In genomic region chr4:54232151-54232688, GRCh38 we compare ENCODE assay signal across 9 cellular contexts. TPM values are rescaled to one million over a fixed set of nuclear protein-coding genes. Genes with fewer than 3 reads are reported as not detected.
DNase-seq lines count a peak whose midpoint lies in the region; ATAC-seq, FAIRE-seq and TF ChIP-seq lines count a peak whose summit lies in the region.
"Had no signal": no experiment of that assay in that cellular context is flagged by ENCODE, and none has a peak within 500 bp of the region (broad histone marks: within the 10 kb centered on the region; RNA-seq: fewer than 3 reads in every experiment).

No MANE protein-coding gene starts in this region.

- H3K36me3 Mint-ChIP-seq in astrocyte (ENCODE audit: low read depth, unreplicated experiment), result no peaks in the 10 kb centered on the region

- TF ChIP-seq CTCF in astrocyte (IDR thresholded peaks at IDR 0.05; ENCODE audit: insufficient read depth, low read depth, low read length) (no peak), keratinocyte (optimal IDR thresholded peaks at IDR 0.05 in 1 of 3, IDR thresholded peaks at IDR 0.05 in 1 of 3, conservative IDR thresholded peaks at IDR 0.05 in 1 of 3; ENCODE audit: extremely low read depth in 1 of 3, insufficient read depth in 2 of 3, low read length in 3 of 3) (no peak)

- H3K27ac Mint-ChIP-seq in astrocyte (ENCODE audit: unreplicated experiment), result no peak overlapping the region
- no peak overlapping the region for H3K27ac Mint-ChIP-seq in stimulated activated naive CD8-positive, alpha-beta T cell treated with anti-CD3 and anti-CD28 coated beads, Interleukin-15, amount 100 ng/mL, for 72 hours

- H3K9ac ChIP-seq in astrocyte (ENCODE audit: low read length) (peak overlapping the region; percentile 69), keratinocyte (ENCODE audit: control insufficient read depth, extremely low read depth, insufficient read depth, low read length) (no peak overlapping the region)

- peak overlapping the region; percentile 92 for H3K4me2 ChIP-seq in astrocyte (ENCODE audit: low read length)
- H3K4me2 ChIP-seq in keratinocyte (ENCODE audit: control insufficient read depth, extremely low read depth, insufficient read depth, low read depth, low read length), result peak overlapping the region; percentile 71

- dilution Hi-C loops in keratinocyte (cut with MboI; ENCODE audit: extremely low pct_ligation_motif_present, low sequenced_read_pairs), result no loop called here

- peaks cover 59% of the 10 kb centered on the region for H3K79me2 ChIP-seq in astrocyte (ENCODE audit: insufficient read depth, low read length)
- H3K79me2 ChIP-seq in keratinocyte (ENCODE audit: control insufficient read depth, insufficient read depth, low read length), result no peaks in the 10 kb centered on the region

- H3K4me1 Mint-ChIP-seq in astrocyte (ENCODE audit: low read depth, unreplicated experiment), result peaks cover 13% of the 10 kb centered on the region
- H3K4me1 Mint-ChIP-seq in stimulated activated naive CD8-positive, alpha-beta T cell treated with anti-CD3 and anti-CD28 coated beads, Interleukin-15, amount 100 ng/mL, for 72 hours, result peaks cover 66% of the 10 kb centered on the region

- H4K20me1 ChIP-seq in astrocyte (ENCODE audit: insufficient read depth, low read length), result peaks cover 17% of the 10 kb centered on the region
- H4K20me1 ChIP-seq in keratinocyte (ENCODE audit: control insufficient read depth, extremely low read depth, insufficient read depth, low read length), result no peaks in the 10 kb centered on the region

- H3K9me1 ChIP-seq in keratinocyte (ENCODE audit: control insufficient read depth, extremely low read depth, insufficient read depth, low read length), result no peaks in the 10 kb centered on the region

- peaks cover 7% of the 10 kb centered on the region for H3K27me3 ChIP-seq in astrocyte (ENCODE audit: insufficient read depth, low read length)
- H3K27me3 ChIP-seq in keratinocyte (ENCODE audit: control insufficient read depth, extremely low read depth, insufficient read depth, low read length), result peaks cover 56% of the 10 kb centered on the region

- H3K27me3 Mint-ChIP-seq in astrocyte (ENCODE audit: low read depth, unreplicated experiment), result peaks cover 31% of the 10 kb centered on the region
- peaks cover 91% of the 10 kb centered on the region for H3K27me3 Mint-ChIP-seq in stimulated activated naive CD8-positive, alpha-beta T cell treated with anti-CD3 and anti-CD28 coated beads, Interleukin-15, amount 100 ng/mL, for 72 hours

- H3K36me3 ChIP-seq in astrocyte (ENCODE audit: insufficient read depth, low read length) (no peaks in the 10 kb centered on the region), keratinocyte (ENCODE audit: control insufficient read depth in 2 of 2, extremely low read depth in 1 of 2, insufficient read depth in 2 of 2, low read length in 2 of 2) (no peaks in the 10 kb centered on the region)

- H2AFZ ChIP-seq in astrocyte (ENCODE audit: low read depth, low read length), result peak overlapping the region; percentile 69
- no peak overlapping the region for H2AFZ ChIP-seq in keratinocyte (ENCODE audit: control insufficient read depth, low read length)

- DNase-seq in NCI-H1417 (lab: John Stamatoyannopoulos, UW) (peak in 2 of 3 experiments; percentile 35 to 38), NCI-H1417 treated with DMSO at 0.1 percent for 48 hours (lab: John Stamatoyannopoulos, UW) (no peak), astrocyte (ENCODE audit: low read depth) (peak; percentile 21), keratinocyte (ENCODE audit: low read depth, low spot score) (no peak), NCI-H187 (lab: John Stamatoyannopoulos, UW) (no peak)
- DNase-seq in stimulated activated naive CD8-positive, alpha-beta T cell treated with anti-CD3 and anti-CD28 coated beads, Interleukin-15, amount 100 ng/mL, for 72 hours, result peak; percentile 12 to 16
- no peak for DNase-seq in activated effector memory CD4-positive, alpha-beta T cell treated with anti-CD3 and anti-CD28 coated beads, Interleukin-2, amount 50 U/mL, for 16 hours

- H3K9me3 Mint-ChIP-seq in astrocyte (ENCODE audit: unreplicated experiment), result no peaks in the 10 kb centered on the region
- H3K9me3 Mint-ChIP-seq in stimulated activated naive CD8-positive, alpha-beta T cell treated with anti-CD3 and anti-CD28 coated beads, Interleukin-15, amount 100 ng/mL, for 72 hours, result no peaks in the 10 kb centered on the region

- no peak for ATAC-seq in stimulated activated naive CD8-positive, alpha-beta T cell treated with anti-CD3 and anti-CD28 coated beads, Interleukin-15, amount 100 ng/mL, for 72 hours
- ATAC-seq in GM21619 (IDR thresholded peaks at IDR 0.05; ENCODE audit: unreplicated experiment), result no peak

- FAIRE-seq in astrocyte (lab: Jason Lieb, UNC) (no peak), keratinocyte (lab: Jason Lieb, UNC) (no peak)
- FAIRE-seq: H54 had no signal

- peak overlapping the region; percentile 85 for H3K4me3 Mint-ChIP-seq in astrocyte (ENCODE audit: unreplicated experiment)
- H3K4me3 Mint-ChIP-seq in stimulated activated naive CD8-positive, alpha-beta T cell treated with anti-CD3 and anti-CD28 coated beads, Interleukin-15, amount 100 ng/mL, for 72 hours, result peak overlapping the region; percentile 81 to 90

- H3K4me1 ChIP-seq in astrocyte (ENCODE audit: insufficient read depth, low read length), result peaks cover 50% of the 10 kb centered on the region
- peaks cover 33% of the 10 kb centered on the region for H3K4me1 ChIP-seq in keratinocyte (ENCODE audit: control insufficient read depth, extremely low read depth, insufficient read depth, low read length)

- H3K9me3 ChIP-seq in astrocyte (ENCODE audit: insufficient read depth, low read depth, low read length), result no peaks in the 10 kb centered on the region
- H3K9me3 ChIP-seq in keratinocyte (ENCODE audit: control insufficient read depth, low read depth, low read length), result no peaks in the 10 kb centered on the region

- H3K27ac ChIP-seq in astrocyte (ENCODE audit: low read depth, low read length), result peak overlapping the region; percentile 31
- no peak overlapping the region for H3K27ac ChIP-seq in keratinocyte (ENCODE audit: control insufficient read depth, insufficient read depth, low read length)

- peak overlapping the region; percentile 69 for H3K4me3 ChIP-seq in astrocyte (ENCODE audit: insufficient read depth, low read depth, low read length)
- H3K4me3 ChIP-seq in keratinocyte (ENCODE audit: control insufficient read depth in 2 of 3, extremely low read depth in 1 of 3, insufficient read depth in 2 of 3, low read depth in 1 of 3, low read length in 3 of 3), result peak overlapping the region in 2 of 3 experiments; percentile 40 to 49

RNA-seq across cellular contexts. Expression of gene PDGFRA, which starts 3.1 kb away (rescaled TPM):
- 9.2 and 12.6 TPM in 2 replicates for total RNA-seq in astrocyte
- polyA plus RNA-seq in keratinocyte, result 0.22 to 0.40 TPM (median 0.27 TPM) in 3 replicates
- not detected for polyA plus RNA-seq in keratinocyte (2011; ENCODE audit: low read depth)
- 0.48 and 0.61 TPM in 2 replicates for polyA plus RNA-seq in keratinocyte (2011; cell fraction: cytosol; rRNA removed)
- 0.19 and 0.32 TPM in 2 replicates for polyA plus RNA-seq in keratinocyte (2011; cell fraction: nucleus; rRNA removed)
- 0.18 and 0.27 TPM in 2 replicates for polyA plus RNA-seq in keratinocyte (2012; ENCODE audit: low replicate concordance)
- polyA minus RNA-seq in keratinocyte, result 0.10 to 0.26 TPM in 2 of 3 replicates, not detected in the other
- polyA minus RNA-seq in keratinocyte (2011; cell fraction: cytosol; rRNA and poly(A)+ RNA removed), result not detected
- 0.62 TPM in 1 of 2 replicates, not detected in the other for polyA minus RNA-seq in keratinocyte (2011; cell fraction: nucleus; rRNA and poly(A)+ RNA removed)

Comparison
In these comparisons a context has a peak if more than half of its experiments do, and no peak if none do; other contexts are left out.
1. DNase-seq: peak in NCI-H1417 (2 of 3), astrocyte (single experiment) and stimulated activated naive CD8-positive, alpha-beta T cell treated with anti-CD3 and anti-CD28 coated beads, Interleukin-15, amount 100 ng/mL, for 72 hours (2 of 2); none in NCI-H1417 treated with DMSO at 0.1 percent for 48 hours (single experiment), keratinocyte (single experiment), NCI-H187 (0 of 2) and activated effector memory CD4-positive, alpha-beta T cell treated with anti-CD3 and anti-CD28 coated beads, Interleukin-2, amount 50 U/mL, for 16 hours (single experiment).